ENCODE assay signal across 9 cellular contexts in the genomic region with DNA sequence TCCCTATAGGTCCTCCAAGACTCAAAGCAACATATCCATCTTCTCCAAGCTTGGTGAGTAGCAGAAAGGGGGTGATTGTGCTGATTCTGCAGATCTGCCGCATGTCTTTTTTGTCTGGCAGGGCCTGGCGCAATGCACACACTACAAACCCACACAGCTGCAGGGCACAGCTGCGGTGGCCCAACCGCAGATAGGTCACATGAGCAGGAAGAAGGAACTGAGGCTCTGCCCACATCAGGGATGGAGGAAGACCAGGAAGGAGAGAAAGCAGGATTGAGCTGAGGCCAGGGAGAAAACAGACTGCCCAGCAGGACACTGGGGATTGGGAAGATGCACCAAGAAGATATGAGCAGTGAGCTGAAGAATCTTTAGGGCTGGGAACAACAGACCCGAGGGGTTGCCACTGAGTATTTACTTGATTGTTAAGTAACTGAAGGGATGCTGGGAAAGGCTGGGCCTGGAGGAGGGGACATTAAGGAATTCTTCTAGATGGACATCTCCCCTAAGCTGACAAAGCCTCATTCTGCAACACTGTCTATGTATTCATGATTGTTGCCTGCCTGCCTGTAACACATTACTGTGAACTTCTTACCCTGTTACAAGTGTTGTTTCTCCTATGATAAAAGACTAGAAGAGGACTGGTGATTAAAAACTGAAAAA.
A peak's percentile ranks its signal among the peaks of the same experiment; 100 is the strongest.
DNase-seq lines count a peak whose midpoint lies in the region; ATAC-seq and TF ChIP-seq lines count a peak whose summit lies in the region.
"Had no signal": no experiment of that assay in that cellular context is flagged by ENCODE, and none has a peak within 500 bp of the region (broad histone marks: within the 10 kb centered on the region; RNA-seq: fewer than 3 reads in every experiment).

No MANE protein-coding gene starts in this region.

- H3K27me3 ChIP-seq in transverse colon, result no peaks in the 10 kb centered on the region

- peaks cover 3% of the 10 kb centered on the region for H3K4me1 Mint-ChIP-seq in activated CD8-positive, alpha-beta T cell treated with anti-CD3 and anti-CD28 coated beads for 36 hours (ENCODE audit: low read depth)
- H3K4me1 Mint-ChIP-seq in activated CD8-positive, alpha-beta T cell treated with anti-CD3 and anti-CD28 coated beads, Interleukin-2, amount 10 ng/mL, durations not matched to agents 7 days and 5 days (ENCODE audit: low read depth), result peaks cover 13% of the 10 kb centered on the region

- no peak overlapping the region for H3K4me3 Mint-ChIP-seq in activated CD8-positive, alpha-beta T cell treated with anti-CD3 and anti-CD28 coated beads for 36 hours
- no peak overlapping the region for H3K4me3 Mint-ChIP-seq in activated CD8-positive, alpha-beta T cell treated with anti-CD3 and anti-CD28 coated beads, Interleukin-2, amount 10 ng/mL, durations not matched to agents 7 days and 5 days
- H3K4me3 Mint-ChIP-seq: CD4-positive, CD25-positive, alpha-beta regulatory T cell had no signal

- no peak overlapping the region for H3K27ac Mint-ChIP-seq in activated CD8-positive, alpha-beta T cell treated with anti-CD3 and anti-CD28 coated beads for 36 hours
- no peak overlapping the region for H3K27ac Mint-ChIP-seq in activated CD8-positive, alpha-beta T cell treated with anti-CD3 and anti-CD28 coated beads, Interleukin-2, amount 10 ng/mL, durations not matched to agents 7 days and 5 days
- H3K27ac Mint-ChIP-seq: CD4-positive, CD25-positive, alpha-beta regulatory T cell had no signal

- POLR2A ChIA-PET in activated CD8-positive, alpha-beta T cell treated with anti-CD3 and anti-CD28 coated beads for 36 hours (lab: Charles Lee), result no interaction called here
- POLR2A ChIA-PET in activated CD8-positive, alpha-beta T cell treated with anti-CD3 and anti-CD28 coated beads, Interleukin-2, amount 10 ng/mL, durations not matched to agents 7 days and 5 days (lab: Charles Lee), result interaction anchor here (0.9 kb wide), 1 partner anchor 18 kb away, joined by 3 read pairs; no protein-coding TSS in a partner anchor

- intact Hi-C loops in activated CD8-positive, alpha-beta T cell treated with anti-CD3 and anti-CD28 coated beads for 36 hours (cut with micrococcal nuclease), result no loop called here
- intact Hi-C loops in transverse colon (cut with DNase I; ENCODE audit: low total_unique reads), result no loop called here

- peaks cover 3% of the 10 kb centered on the region for H3K27me3 Mint-ChIP-seq in activated CD8-positive, alpha-beta T cell treated with anti-CD3 and anti-CD28 coated beads for 36 hours
- peaks cover 25% of the 10 kb centered on the region for H3K27me3 Mint-ChIP-seq in activated CD8-positive, alpha-beta T cell treated with anti-CD3 and anti-CD28 coated beads, Interleukin-2, amount 10 ng/mL, durations not matched to agents 7 days and 5 days (ENCODE audit: low read depth)

- WGBS in transverse colon (ENCODE audit: low coverage in 1 of 2), 2 donors, result 41 to 43% methylated on average over 1 to 5 of the region's 5 CpGs

- H3K9me3 Mint-ChIP-seq in activated CD8-positive, alpha-beta T cell treated with anti-CD3 and anti-CD28 coated beads for 36 hours, result no peaks in the 10 kb centered on the region
- no peaks in the 10 kb centered on the region for H3K9me3 Mint-ChIP-seq in activated CD8-positive, alpha-beta T cell treated with anti-CD3 and anti-CD28 coated beads, Interleukin-2, amount 10 ng/mL, durations not matched to agents 7 days and 5 days (ENCODE audit: insufficient read depth)
- H3K9me3 Mint-ChIP-seq: CD4-positive, CD25-positive, alpha-beta regulatory T cell had no signal

- in situ Hi-C loops in transverse colon (cut with MboI; ENCODE audit: low pct_ligation_motif_present in 1 of 4, low pct_unique_long_range_greater_than_20kb in 1 of 4, low sequenced_read_pairs in 3 of 4), result no loop called here

- CTCF ChIA-PET in activated CD8-positive, alpha-beta T cell treated with anti-CD3 and anti-CD28 coated beads for 36 hours (lab: Charles Lee), result interaction anchor here (1.1 to 1.5 kb wide), 2 partner anchors 105 to 255 kb away, joined by 3 read pairs; no protein-coding TSS in a partner anchor
- CTCF ChIA-PET in activated CD8-positive, alpha-beta T cell treated with anti-CD3 and anti-CD28 coated beads, Interleukin-2, amount 10 ng/mL, durations not matched to agents 7 days and 5 days (lab: Charles Lee), result interaction anchor here (2.0 kb wide), 1 partner anchor 33 kb away, joined by 6 read pairs; no protein-coding TSS in a partner anchor

- peak overlapping the region in 2 of 4 donors; percentile 2 to 35 for H3K27ac ChIP-seq in transverse colon

- no peaks in the 10 kb centered on the region for H3K36me3 Mint-ChIP-seq in activated CD8-positive, alpha-beta T cell treated with anti-CD3 and anti-CD28 coated beads for 36 hours (ENCODE audit: low read depth)
- H3K36me3 Mint-ChIP-seq in activated CD8-positive, alpha-beta T cell treated with anti-CD3 and anti-CD28 coated beads, Interleukin-2, amount 10 ng/mL, durations not matched to agents 7 days and 5 days (ENCODE audit: low read depth), result no peaks in the 10 kb centered on the region
- H3K36me3 Mint-ChIP-seq: CD4-positive, CD25-positive, alpha-beta regulatory T cell had no signal

- peak; percentile 5 for DNase-seq in activated CD8-positive, alpha-beta T cell treated with anti-CD3 and anti-CD28 coated beads for 36 hours
- no peak for DNase-seq in activated CD8-positive, alpha-beta T cell treated with anti-CD3 and anti-CD28 coated beads, Interleukin-2, amount 10 ng/mL, durations not matched to agents 7 days and 5 days
- DNase-seq in T1000 (lab: John Stamatoyannopoulos, UW), result peak; percentile 46
- DNase-seq in kidney tubule cell (ENCODE audit: low spot score), result peak; percentile 85
- DNase-seq in transverse colon, result peak; percentile 37
- DNase-seq in NCI-H524 treated with DMSO at 0.1 percent for 48 hours (lab: John Stamatoyannopoulos, UW), result no peak
- no peak for DNase-seq in HuH-7.5 (ENCODE audit: low spot score)

- no peak for ATAC-seq in activated CD8-positive, alpha-beta T cell treated with anti-CD3 and anti-CD28 coated beads for 36 hours
- ATAC-seq in activated CD8-positive, alpha-beta T cell treated with anti-CD3 and anti-CD28 coated beads, Interleukin-2, amount 10 ng/mL, durations not matched to agents 7 days and 5 days, result no peak
- ATAC-seq in GM19395 (IDR thresholded peaks at IDR 0.05; ENCODE audit: unreplicated experiment), result no peak

- no peak for TF ChIP-seq CTCF in activated CD8-positive, alpha-beta T cell treated with anti-CD3 and anti-CD28 coated beads for 36 hours (IDR thresholded peaks at IDR 0.05)
- TF ChIP-seq CTCF in transverse colon (IDR thresholded peaks at IDR 0.05), result no peak

- H3K9me3 ChIP-seq in transverse colon, result no peaks in the 10 kb centered on the region

- no peak overlapping the region for H3K4me3 ChIP-seq in transverse colon

- no peak for TF ChIP-seq EP300 in transverse colon (IDR thresholded peaks at IDR 0.05; ENCODE audit: low read depth)

- peaks cover 0 to 49% (median 21%) of the 10 kb centered on the region in 4 donors for H3K4me1 ChIP-seq in transverse colon

- H3K36me3 ChIP-seq in transverse colon, result no peaks in the 10 kb centered on the region

- no peak for TF ChIP-seq POLR2A in transverse colon (IDR thresholded peaks at IDR 0.05)

Comparison
In these comparisons a context has a peak if more than half of its experiments do, and no peak if none do; other contexts are left out.
1. DNase-seq: peak in activated CD8-positive, alpha-beta T cell treated with anti-CD3 and anti-CD28 coated beads for 36 hours (single experiment), T1000 (single experiment), kidney tubule cell (single experiment) and transverse colon (single experiment); none in activated CD8-positive, alpha-beta T cell treated with anti-CD3 and anti-CD28 coated beads, Interleukin-2, amount 10 ng/mL, durations not matched to agents 7 days and 5 days (single experiment), NCI-H524 treated with DMSO at 0.1 percent for 48 hours (single experiment) and HuH-7.5 (single experiment).